In the genomic region with DNA sequence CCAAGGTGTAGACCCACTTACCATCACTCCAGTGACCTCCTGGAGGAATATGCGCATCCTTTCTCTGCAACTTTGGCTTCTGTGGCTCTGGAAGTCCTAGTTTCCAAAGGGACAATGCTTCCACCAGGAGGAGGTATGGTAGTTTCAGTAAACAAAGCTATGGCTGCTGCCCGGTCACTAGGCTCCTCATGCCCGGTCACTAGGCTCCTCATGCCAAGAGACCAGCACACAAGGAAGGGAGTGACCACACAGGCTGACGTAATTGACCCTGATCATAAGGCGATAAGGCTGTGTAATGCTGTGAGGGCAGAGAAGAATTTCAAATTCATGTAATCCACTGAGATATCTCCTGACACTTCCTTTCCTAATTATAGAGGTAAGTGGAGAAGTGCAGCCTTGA, we compare ENCODE assay signal across 16 cellular contexts.
DNase-seq lines count a peak whose midpoint lies in the region; ATAC-seq, FAIRE-seq and TF ChIP-seq lines count a peak whose summit lies in the region.
"Had no signal": no experiment of that assay in that cellular context is flagged by ENCODE, and none has a peak within 500 bp of the region (broad histone marks: within the 10 kb centered on the region; RNA-seq: fewer than 3 reads in every experiment).

No MANE protein-coding gene starts in this region.

- FAIRE-seq in RCC 7860 (lab: Jason Lieb, UNC), result no peak

- H3K4me1 ChIP-seq in trophoblast cell (ENCODE audit: control insufficient read depth in 1 of 2, insufficient read depth in 2 of 2, low read length in 2 of 2), result no peaks in the 10 kb centered on the region

- no peak overlapping the region for H3K27ac ChIP-seq in trophoblast cell (ENCODE audit: low read depth, low read length)
- H3K27ac ChIP-seq: GM23248 had no signal

- no peak overlapping the region for H4K8ac ChIP-seq in trophoblast cell (ENCODE audit: low read depth, low read length)

- H3K9me3 ChIP-seq in trophoblast cell (ENCODE audit: insufficient read depth, low read depth, low read length), result no peaks in the 10 kb centered on the region

- no peak overlapping the region for H2BK12ac ChIP-seq in trophoblast cell (ENCODE audit: low read length)

- H2AFZ ChIP-seq in trophoblast cell (ENCODE audit: insufficient read depth, low read length, poor library complexity), result no peak overlapping the region
- H2AFZ ChIP-seq: GM23248 had no signal

- H2AK5ac ChIP-seq in trophoblast cell (ENCODE audit: low read length), result no peak overlapping the region

- ATAC-seq in GM18868 (IDR thresholded peaks at IDR 0.05; ENCODE audit: unreplicated experiment), result no peak
- ATAC-seq: Panc1 had no signal

- DNase-seq in RCC 7860 (ENCODE audit: low spot score), result peak; percentile 53
- peak; percentile 60 for DNase-seq in kidney tubule cell (ENCODE audit: low spot score)
- DNase-seq in trophoblast cell, result peak; percentile 94 to 97
- DNase-seq in mesenteric fat pad (ENCODE audit: low spot score), result no peak
- no peak for DNase-seq in SKM-1 treated with dmso at 0.1 percent for 144 hours (lab: John Stamatoyannopoulos, UW; ENCODE audit: unreplicated experiment)
- no peak for DNase-seq in COLO829 (ENCODE audit: low spot score)
- DNase-seq: Calu3; CD4-positive, CD25-positive, alpha-beta regulatory T cell; GM23248; NCI-H146; NCI-H2227 treated with DMSO at 0.1 percent for 48 hours; NCI-H526 treated with DMSO at 0.1 percent for 48 hours; SHP77 treated with DMSO at 0.1 percent for 48 hours had no signal

- no peak overlapping the region for H3K18ac ChIP-seq in trophoblast cell (ENCODE audit: low read length)

- no peak overlapping the region for H3K4me3 ChIP-seq in trophoblast cell (ENCODE audit: low read depth, low read length)
- H3K4me3 ChIP-seq: GM23248 had no signal

- no peak overlapping the region for H2BK5ac ChIP-seq in trophoblast cell (ENCODE audit: low read depth, low read length, poor library complexity)

- no peak overlapping the region for H3K23ac ChIP-seq in trophoblast cell (ENCODE audit: low read length)

- H3K36me3 ChIP-seq in trophoblast cell (ENCODE audit: control insufficient read depth in 1 of 2, insufficient read depth in 2 of 2, low read length in 2 of 2), result no peaks in the 10 kb centered on the region

- H3K27me3 ChIP-seq in trophoblast cell (ENCODE audit: insufficient read depth, low read length), result no peaks in the 10 kb centered on the region

- no peak overlapping the region for H4K91ac ChIP-seq in trophoblast cell (ENCODE audit: low read depth, low read length)

- H2BK120ac ChIP-seq in trophoblast cell (ENCODE audit: insufficient read depth, low read length, poor library complexity), result no peak overlapping the region

- no peaks in the 10 kb centered on the region for H3K79me2 ChIP-seq in trophoblast cell (ENCODE audit: control insufficient read depth, insufficient read depth, low read length, poor library complexity)

- peak; percentile 14; the same call in 1 of the 2 replicates for TF ChIP-seq RAD21 in Ishikawa (IDR thresholded peaks at IDR 0.05; ENCODE audit: low read depth)

- no peak for TF ChIP-seq EP300 in Ishikawa (IDR thresholded peaks at IDR 0.05; ENCODE audit: borderline replicate concordance)

- H3K14ac ChIP-seq in trophoblast cell (ENCODE audit: low read length), result no peak overlapping the region

- WGBS in trophoblast cell (ENCODE audit: extremely low coverage, insufficient coverage, insufficient read length), result no CpG with 5 or more reads among the region's 5 CpGs

- no peak overlapping the region for H3K4me2 ChIP-seq in trophoblast cell (ENCODE audit: low read length)

- H4K12ac ChIP-seq in trophoblast cell (ENCODE audit: low read depth, low read length), result no peak overlapping the region

- no peak overlapping the region for H3K4ac ChIP-seq in trophoblast cell (ENCODE audit: low read depth, low read length)

- H3K79me1 ChIP-seq in trophoblast cell (ENCODE audit: low read length), result no peaks in the 10 kb centered on the region

- H3K9ac ChIP-seq in trophoblast cell (ENCODE audit: low read length), result peak overlapping the region; percentile 36
- H3K9ac ChIP-seq: GM23248 had no signal

TF ChIP-seq in Ishikawa, 13 proteins besides CTCF, POLR2A, EP300 and RAD21:
- no peak for TF ChIP-seq CREB1 (IDR thresholded peaks at IDR 0.05; ENCODE audit: low read depth)
- TF ChIP-seq TAF1 (IDR thresholded peaks at IDR 0.05; ENCODE audit: low read depth), result no peak
- no peak for TF ChIP-seq ZBTB7A (IDR thresholded peaks at IDR 0.05; ENCODE audit: low read depth)
- TF ChIP-seq, protein P1, sequence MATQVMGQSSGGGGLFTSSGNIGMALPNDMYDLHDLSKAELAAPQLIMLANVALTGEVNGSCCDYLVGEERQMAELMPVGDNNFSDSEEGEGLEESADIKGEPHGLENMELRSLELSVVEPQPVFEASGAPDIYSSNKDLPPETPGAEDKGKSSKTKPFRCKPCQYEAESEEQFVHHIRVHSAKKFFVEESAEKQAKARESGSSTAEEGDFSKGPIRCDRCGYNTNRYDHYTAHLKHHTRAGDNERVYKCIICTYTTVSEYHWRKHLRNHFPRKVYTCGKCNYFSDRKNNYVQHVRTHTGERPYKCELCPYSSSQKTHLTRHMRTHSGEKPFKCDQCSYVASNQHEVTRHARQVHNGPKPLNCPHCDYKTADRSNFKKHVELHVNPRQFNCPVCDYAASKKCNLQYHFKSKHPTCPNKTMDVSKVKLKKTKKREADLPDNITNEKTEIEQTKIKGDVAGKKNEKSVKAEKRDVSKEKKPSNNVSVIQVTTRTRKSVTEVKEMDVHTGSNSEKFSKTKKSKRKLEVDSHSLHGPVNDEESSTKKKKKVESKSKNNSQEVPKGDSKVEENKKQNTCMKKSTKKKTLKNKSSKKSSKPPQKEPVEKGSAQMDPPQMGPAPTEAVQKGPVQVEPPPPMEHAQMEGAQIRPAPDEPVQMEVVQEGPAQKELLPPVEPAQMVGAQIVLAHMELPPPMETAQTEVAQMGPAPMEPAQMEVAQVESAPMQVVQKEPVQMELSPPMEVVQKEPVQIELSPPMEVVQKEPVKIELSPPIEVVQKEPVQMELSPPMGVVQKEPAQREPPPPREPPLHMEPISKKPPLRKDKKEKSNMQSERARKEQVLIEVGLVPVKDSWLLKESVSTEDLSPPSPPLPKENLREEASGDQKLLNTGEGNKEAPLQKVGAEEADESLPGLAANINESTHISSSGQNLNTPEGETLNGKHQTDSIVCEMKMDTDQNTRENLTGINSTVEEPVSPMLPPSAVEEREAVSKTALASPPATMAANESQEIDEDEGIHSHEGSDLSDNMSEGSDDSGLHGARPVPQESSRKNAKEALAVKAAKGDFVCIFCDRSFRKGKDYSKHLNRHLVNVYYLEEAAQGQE (IDR thresholded peaks at IDR 0.05; ENCODE audit: low read depth), result no peak
TF ChIP-seq in Ishikawa: peak in this region for 0.

Comparison
In these comparisons a context has a peak if more than half of its experiments do, and no peak if none do; other contexts are left out.
1. DNase-seq: peak in RCC 7860 (single experiment), kidney tubule cell (single experiment) and trophoblast cell (2 of 2); none in mesenteric fat pad (single experiment), SKM-1 treated with dmso at 0.1 percent for 144 hours (single experiment) and COLO829 (single experiment).